In the genomic region with DNA sequence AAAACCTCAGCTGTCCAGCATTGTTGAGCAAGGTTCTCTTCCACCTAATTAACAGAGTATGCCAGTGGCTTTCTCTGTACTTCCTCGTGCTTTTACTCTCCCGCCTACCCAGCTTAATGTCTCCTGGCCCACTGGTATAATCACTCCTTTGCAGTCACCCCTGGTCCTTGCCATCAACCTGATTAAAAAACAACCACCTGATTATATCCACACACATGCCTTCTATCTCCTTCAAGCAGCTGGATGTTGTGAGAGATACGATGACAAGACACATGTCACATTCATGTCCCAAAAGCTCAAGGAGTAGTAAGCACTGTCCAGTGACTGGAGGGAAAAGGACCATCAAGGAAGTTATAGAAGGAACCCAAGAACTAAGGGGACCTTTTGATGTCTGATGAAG, we compare ENCODE assay signal across 1 cellular context.
TF ChIP-seq lines count a peak whose summit lies in the region.

No MANE protein-coding gene starts in this region.

TF ChIP-seq in K562, 482 proteins besides CTCF, POLR2A, EP300 and RAD21 (continues in another document):
- TF ChIP-seq TAL1 (IDR thresholded peaks at IDR 0.05) (peak; percentile 95), ZNF79 (CRISPR knock-in tag; IDR thresholded peaks at IDR 0.05; ENCODE audit: low read depth) (no peak), POLR2AphosphoS5 (IDR thresholded peaks at IDR 0.05; ENCODE audit: control insufficient read depth, insufficient read depth, low read depth, low read length) (peak; percentile 64; the same call in 1 of the 2 replicates), CREM (IDR thresholded peaks at IDR 0.05; ENCODE audit: low read depth) (no peak), DDX20 (tag; IDR thresholded peaks at IDR 0.05; ENCODE audit: low read depth) (no peak), EGR1 (conservative IDR thresholded peaks at IDR 0.05) (0 out of 2 replicates have a peak, but pooled peaks have one; percentile 5), JUNB (CRISPR knock-in tag; conservative IDR thresholded peaks at IDR 0.05) (no peak), MAFG (tag; conservative IDR thresholded peaks at IDR 0.05) (peak; percentile 34; the same call in 1 of the 2 replicates), MCM5 (IDR thresholded peaks at IDR 0.05; ENCODE audit: low read depth) (no peak), MTA2 (IDR thresholded peaks at IDR 0.05; ENCODE audit: low read depth) (peak; percentile 91), ZNF121 (CRISPR knock-in tag; conservative IDR thresholded peaks at IDR 0.05) (no peak), NCOR1 (IDR thresholded peaks at IDR 0.05) (peak; percentile 87), THRAP3 (IDR thresholded peaks at IDR 0.05; ENCODE audit: borderline replicate concordance) (no peak), SOX6 (IDR thresholded peaks at IDR 0.05) (peak; percentile 39; the same call in 1 of the 2 replicates), KDM1A (IDR thresholded peaks at IDR 0.05) (no peak), ARHGAP35 (IDR thresholded peaks at IDR 0.05; ENCODE audit: partially characterized antibody) (no peak), EWSR1 (IDR thresholded peaks at IDR 0.05; ENCODE audit: borderline replicate concordance, low read depth, partially characterized antibody) (no peak), ARID1B (IDR thresholded peaks at IDR 0.05) (peak; percentile 95), KLF16 (IDR thresholded peaks at IDR 0.05) (peak; percentile 77), FOXM1 (IDR thresholded peaks at IDR 0.05; ENCODE audit: low read depth) (peak; percentile 71), FOXM1 (CRISPR knock-in tag; IDR thresholded peaks at IDR 0.05; ENCODE audit: low read depth) (no peak), MECOM (CRISPR knock-in tag; IDR thresholded peaks at IDR 0.05) (peak; percentile 25; the same call in 1 of the 2 replicates), PHB2 (IDR thresholded peaks at IDR 0.05; ENCODE audit: low read depth) (peak; percentile 79), ZEB2 (IDR thresholded peaks at IDR 0.05) (no peak), DPF2 (IDR thresholded peaks at IDR 0.05) (peak; percentile 85), FIP1L1 (IDR thresholded peaks at IDR 0.05; ENCODE audit: low read depth, low read length, poor library complexity, severe bottlenecking) (no peak), SMAD3 (CRISPR knock-in tag; conservative IDR thresholded peaks at IDR 0.05) (no peak), BCOR (IDR thresholded peaks at IDR 0.05) (peak; percentile 20; the same call in 1 of the 2 replicates), NFE2 (IDR thresholded peaks at IDR 0.05; ENCODE audit: low read depth) (peak; percentile 41; the same call in 1 of the 2 replicates), PTBP1 (IDR thresholded peaks at IDR 0.05; ENCODE audit: low read depth, low read length) (no peak), STAT5A (IDR thresholded peaks at IDR 0.05; ENCODE audit: borderline replicate concordance, low read length) (peak; percentile 74), CBX5 (IDR thresholded peaks at IDR 0.05; ENCODE audit: borderline replicate concordance, low read depth) (no peak), ZNF766 (CRISPR knock-in tag; conservative IDR thresholded peaks at IDR 0.05) (no peak), PCBP2 (IDR thresholded peaks at IDR 0.05; ENCODE audit: low read depth, low read length, poor library complexity, severe bottlenecking) (no peak), PML (IDR thresholded peaks at IDR 0.05; ENCODE audit: low read length) (peak; percentile 89), BDP1 (IDR thresholded peaks at IDR 0.05; ENCODE audit: insufficient read depth, insufficient read length) (no peak), TEAD4 (IDR thresholded peaks at IDR 0.05; ENCODE audit: low read length) (peak; percentile 96), TEAD4 (CRISPR knock-in tag; IDR thresholded peaks at IDR 0.05; ENCODE audit: borderline replicate concordance) (no peak)
- TF ChIP-seq, protein P1, sequence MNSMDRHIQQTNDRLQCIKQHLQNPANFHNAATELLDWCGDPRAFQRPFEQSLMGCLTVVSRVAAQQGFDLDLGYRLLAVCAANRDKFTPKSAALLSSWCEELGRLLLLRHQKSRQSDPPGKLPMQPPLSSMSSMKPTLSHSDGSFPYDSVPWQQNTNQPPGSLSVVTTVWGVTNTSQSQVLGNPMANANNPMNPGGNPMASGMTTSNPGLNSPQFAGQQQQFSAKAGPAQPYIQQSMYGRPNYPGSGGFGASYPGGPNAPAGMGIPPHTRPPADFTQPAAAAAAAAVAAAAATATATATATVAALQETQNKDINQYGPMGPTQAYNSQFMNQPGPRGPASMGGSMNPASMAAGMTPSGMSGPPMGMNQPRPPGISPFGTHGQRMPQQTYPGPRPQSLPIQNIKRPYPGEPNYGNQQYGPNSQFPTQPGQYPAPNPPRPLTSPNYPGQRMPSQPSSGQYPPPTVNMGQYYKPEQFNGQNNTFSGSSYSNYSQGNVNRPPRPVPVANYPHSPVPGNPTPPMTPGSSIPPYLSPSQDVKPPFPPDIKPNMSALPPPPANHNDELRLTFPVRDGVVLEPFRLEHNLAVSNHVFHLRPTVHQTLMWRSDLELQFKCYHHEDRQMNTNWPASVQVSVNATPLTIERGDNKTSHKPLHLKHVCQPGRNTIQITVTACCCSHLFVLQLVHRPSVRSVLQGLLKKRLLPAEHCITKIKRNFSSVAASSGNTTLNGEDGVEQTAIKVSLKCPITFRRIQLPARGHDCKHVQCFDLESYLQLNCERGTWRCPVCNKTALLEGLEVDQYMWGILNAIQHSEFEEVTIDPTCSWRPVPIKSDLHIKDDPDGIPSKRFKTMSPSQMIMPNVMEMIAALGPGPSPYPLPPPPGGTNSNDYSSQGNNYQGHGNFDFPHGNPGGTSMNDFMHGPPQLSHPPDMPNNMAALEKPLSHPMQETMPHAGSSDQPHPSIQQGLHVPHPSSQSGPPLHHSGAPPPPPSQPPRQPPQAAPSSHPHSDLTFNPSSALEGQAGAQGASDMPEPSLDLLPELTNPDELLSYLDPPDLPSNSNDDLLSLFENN (IDR thresholded peaks at IDR 0.05; ENCODE audit: low read depth in 2 of 2, low read length in 2 of 2), result peak in 1 of 2 experiments; percentile 79; a peak in 2 of 4 replicates
- TF ChIP-seq, protein P2, sequence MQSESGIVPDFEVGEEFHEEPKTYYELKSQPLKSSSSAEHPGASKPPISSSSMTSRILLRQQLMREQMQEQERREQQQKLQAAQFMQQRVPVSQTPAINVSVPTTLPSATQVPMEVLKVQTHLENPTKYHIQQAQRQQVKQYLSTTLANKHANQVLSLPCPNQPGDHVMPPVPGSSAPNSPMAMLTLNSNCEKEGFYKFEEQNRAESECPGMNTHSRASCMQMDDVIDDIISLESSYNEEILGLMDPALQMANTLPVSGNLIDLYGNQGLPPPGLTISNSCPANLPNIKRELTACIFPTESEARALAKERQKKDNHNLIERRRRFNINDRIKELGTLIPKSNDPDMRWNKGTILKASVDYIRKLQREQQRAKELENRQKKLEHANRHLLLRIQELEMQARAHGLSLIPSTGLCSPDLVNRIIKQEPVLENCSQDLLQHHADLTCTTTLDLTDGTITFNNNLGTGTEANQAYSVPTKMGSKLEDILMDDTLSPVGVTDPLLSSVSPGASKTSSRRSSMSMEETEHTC (IDR thresholded peaks at IDR 0.05), result 0 out of 2 replicates have a peak, but pooled peaks have one; percentile 43
- TF ChIP-seq, protein P3, sequence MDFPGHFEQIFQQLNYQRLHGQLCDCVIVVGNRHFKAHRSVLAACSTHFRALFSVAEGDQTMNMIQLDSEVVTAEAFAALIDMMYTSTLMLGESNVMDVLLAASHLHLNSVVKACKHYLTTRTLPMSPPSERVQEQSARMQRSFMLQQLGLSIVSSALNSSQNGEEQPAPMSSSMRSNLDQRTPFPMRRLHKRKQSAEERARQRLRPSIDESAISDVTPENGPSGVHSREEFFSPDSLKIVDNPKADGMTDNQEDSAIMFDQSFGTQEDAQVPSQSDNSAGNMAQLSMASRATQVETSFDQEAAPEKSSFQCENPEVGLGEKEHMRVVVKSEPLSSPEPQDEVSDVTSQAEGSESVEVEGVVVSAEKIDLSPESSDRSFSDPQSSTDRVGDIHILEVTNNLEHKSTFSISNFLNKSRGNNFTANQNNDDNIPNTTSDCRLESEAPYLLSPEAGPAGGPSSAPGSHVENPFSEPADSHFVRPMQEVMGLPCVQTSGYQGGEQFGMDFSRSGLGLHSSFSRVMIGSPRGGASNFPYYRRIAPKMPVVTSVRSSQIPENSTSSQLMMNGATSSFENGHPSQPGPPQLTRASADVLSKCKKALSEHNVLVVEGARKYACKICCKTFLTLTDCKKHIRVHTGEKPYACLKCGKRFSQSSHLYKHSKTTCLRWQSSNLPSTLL (IDR thresholded peaks at IDR 0.05), result no peak
- TF ChIP-seq, protein P4, sequence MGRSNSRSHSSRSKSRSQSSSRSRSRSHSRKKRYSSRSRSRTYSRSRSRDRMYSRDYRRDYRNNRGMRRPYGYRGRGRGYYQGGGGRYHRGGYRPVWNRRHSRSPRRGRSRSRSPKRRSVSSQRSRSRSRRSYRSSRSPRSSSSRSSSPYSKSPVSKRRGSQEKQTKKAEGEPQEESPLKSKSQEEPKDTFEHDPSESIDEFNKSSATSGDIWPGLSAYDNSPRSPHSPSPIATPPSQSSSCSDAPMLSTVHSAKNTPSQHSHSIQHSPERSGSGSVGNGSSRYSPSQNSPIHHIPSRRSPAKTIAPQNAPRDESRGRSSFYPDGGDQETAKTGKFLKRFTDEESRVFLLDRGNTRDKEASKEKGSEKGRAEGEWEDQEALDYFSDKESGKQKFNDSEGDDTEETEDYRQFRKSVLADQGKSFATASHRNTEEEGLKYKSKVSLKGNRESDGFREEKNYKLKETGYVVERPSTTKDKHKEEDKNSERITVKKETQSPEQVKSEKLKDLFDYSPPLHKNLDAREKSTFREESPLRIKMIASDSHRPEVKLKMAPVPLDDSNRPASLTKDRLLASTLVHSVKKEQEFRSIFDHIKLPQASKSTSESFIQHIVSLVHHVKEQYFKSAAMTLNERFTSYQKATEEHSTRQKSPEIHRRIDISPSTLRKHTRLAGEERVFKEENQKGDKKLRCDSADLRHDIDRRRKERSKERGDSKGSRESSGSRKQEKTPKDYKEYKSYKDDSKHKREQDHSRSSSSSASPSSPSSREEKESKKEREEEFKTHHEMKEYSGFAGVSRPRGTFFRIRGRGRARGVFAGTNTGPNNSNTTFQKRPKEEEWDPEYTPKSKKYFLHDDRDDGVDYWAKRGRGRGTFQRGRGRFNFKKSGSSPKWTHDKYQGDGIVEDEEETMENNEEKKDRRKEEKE (IDR thresholded peaks at IDR 0.05; ENCODE audit: borderline replicate concordance in 1 of 2, control insufficient read depth in 1 of 2, low read depth in 2 of 2, low read length in 1 of 2), result no peak
- TF ChIP-seq, protein P5, sequence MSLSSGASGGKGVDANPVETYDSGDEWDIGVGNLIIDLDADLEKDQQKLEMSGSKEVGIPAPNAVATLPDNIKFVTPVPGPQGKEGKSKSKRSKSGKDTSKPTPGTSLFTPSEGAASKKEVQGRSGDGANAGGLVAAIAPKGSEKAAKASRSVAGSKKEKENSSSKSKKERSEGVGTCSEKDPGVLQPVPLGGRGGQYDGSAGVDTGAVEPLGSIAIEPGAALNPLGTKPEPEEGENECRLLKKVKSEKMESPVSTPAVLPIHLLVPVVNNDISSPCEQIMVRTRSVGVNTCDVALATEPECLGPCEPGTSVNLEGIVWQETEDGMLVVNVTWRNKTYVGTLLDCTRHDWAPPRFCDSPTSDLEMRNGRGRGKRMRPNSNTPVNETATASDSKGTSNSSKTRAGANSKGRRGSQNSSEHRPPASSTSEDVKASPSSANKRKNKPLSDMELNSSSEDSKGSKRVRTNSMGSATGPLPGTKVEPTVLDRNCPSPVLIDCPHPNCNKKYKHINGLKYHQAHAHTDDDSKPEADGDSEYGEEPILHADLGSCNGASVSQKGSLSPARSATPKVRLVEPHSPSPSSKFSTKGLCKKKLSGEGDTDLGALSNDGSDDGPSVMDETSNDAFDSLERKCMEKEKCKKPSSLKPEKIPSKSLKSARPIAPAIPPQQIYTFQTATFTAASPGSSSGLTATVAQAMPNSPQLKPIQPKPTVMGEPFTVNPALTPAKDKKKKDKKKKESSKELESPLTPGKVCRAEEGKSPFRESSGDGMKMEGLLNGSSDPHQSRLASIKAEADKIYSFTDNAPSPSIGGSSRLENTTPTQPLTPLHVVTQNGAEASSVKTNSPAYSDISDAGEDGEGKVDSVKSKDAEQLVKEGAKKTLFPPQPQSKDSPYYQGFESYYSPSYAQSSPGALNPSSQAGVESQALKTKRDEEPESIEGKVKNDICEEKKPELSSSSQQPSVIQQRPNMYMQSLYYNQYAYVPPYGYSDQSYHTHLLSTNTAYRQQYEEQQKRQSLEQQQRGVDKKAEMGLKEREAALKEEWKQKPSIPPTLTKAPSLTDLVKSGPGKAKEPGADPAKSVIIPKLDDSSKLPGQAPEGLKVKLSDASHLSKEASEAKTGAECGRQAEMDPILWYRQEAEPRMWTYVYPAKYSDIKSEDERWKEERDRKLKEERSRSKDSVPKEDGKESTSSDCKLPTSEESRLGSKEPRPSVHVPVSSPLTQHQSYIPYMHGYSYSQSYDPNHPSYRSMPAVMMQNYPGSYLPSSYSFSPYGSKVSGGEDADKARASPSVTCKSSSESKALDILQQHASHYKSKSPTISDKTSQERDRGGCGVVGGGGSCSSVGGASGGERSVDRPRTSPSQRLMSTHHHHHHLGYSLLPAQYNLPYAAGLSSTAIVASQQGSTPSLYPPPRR (CRISPR knock-in tag; IDR thresholded peaks at IDR 0.05; ENCODE audit: borderline replicate concordance), result no peak
- TF ChIP-seq, protein P6, sequence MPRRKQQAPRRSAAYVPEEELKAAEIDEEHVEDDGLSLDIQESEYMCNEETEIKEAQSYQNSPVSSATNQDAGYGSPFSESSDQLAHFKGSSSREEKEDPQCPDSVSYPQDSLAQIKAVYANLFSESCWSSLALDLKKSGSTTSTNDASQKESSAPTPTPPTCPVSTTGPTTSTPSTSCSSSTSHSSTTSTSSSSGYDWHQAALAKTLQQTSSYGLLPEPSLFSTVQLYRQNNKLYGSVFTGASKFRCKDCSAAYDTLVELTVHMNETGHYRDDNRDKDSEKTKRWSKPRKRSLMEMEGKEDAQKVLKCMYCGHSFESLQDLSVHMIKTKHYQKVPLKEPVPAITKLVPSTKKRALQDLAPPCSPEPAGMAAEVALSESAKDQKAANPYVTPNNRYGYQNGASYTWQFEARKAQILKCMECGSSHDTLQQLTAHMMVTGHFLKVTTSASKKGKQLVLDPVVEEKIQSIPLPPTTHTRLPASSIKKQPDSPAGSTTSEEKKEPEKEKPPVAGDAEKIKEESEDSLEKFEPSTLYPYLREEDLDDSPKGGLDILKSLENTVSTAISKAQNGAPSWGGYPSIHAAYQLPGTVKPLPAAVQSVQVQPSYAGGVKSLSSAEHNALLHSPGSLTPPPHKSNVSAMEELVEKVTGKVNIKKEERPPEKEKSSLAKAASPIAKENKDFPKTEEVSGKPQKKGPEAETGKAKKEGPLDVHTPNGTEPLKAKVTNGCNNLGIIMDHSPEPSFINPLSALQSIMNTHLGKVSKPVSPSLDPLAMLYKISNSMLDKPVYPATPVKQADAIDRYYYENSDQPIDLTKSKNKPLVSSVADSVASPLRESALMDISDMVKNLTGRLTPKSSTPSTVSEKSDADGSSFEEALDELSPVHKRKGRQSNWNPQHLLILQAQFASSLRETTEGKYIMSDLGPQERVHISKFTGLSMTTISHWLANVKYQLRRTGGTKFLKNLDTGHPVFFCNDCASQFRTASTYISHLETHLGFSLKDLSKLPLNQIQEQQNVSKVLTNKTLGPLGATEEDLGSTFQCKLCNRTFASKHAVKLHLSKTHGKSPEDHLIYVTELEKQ (CRISPR knock-in tag; IDR thresholded peaks at IDR 0.05), result no peak
- TF ChIP-seq, protein P7, sequence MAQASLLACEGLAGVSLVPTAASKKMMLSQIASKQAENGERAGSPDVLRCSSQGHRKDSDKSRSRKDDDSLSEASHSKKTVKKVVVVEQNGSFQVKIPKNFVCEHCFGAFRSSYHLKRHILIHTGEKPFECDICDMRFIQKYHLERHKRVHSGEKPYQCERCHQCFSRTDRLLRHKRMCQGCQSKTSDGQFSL (CRISPR knock-in tag; IDR thresholded peaks at IDR 0.05), result no peak
- TF ChIP-seq, protein P7 (tag; IDR thresholded peaks at IDR 0.05), result no peak
